1 cellular context compared by ENCODE assay signal in genomic region chr5:95410269-95410668, GRCh38.
TF ChIP-seq lines count a peak whose summit lies in the region.

No MANE protein-coding gene starts in this region.

TF ChIP-seq in HepG2, 621 proteins besides CTCF, POLR2A, EP300 and RAD21 (continued from another document):
- TF ChIP-seq, protein P1, sequence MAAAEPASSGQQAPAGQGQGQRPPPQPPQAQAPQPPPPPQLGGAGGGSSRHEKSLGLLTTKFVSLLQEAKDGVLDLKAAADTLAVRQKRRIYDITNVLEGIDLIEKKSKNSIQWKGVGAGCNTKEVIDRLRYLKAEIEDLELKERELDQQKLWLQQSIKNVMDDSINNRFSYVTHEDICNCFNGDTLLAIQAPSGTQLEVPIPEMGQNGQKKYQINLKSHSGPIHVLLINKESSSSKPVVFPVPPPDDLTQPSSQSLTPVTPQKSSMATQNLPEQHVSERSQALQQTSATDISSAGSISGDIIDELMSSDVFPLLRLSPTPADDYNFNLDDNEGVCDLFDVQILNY (CRISPR knock-in tag; conservative IDR thresholded peaks at IDR 0.05) = no peak
- TF ChIP-seq, protein P2, sequence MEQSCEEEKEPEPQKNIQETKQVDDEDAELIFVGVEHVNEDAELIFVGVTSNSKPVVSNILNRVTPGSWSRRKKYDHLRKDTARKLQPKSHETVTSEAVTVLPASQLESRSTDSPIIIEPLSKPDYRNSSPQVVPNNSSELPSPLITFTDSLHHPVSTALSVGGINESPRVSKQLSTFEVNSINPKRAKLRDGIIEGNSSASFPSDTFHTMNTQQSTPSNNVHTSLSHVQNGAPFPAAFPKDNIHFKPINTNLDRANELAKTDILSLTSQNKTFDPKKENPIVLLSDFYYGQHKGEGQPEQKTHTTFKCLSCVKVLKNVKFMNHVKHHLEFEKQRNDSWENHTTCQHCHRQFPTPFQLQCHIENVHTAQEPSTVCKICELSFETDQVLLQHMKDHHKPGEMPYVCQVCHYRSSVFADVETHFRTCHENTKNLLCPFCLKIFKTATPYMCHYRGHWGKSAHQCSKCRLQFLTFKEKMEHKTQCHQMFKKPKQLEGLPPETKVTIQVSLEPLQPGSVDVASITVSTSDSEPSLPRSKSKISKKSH (CRISPR knock-in tag; IDR thresholded peaks at IDR 0.05; ENCODE audit: borderline replicate concordance) = no peak
- TF ChIP-seq DMAP1 (CRISPR knock-in tag; IDR thresholded peaks at IDR 0.05) (no peak), ZBTB20 (CRISPR knock-in tag; IDR thresholded peaks at IDR 0.05; ENCODE audit: borderline replicate concordance, low read depth) (no peak), ZNF160 (CRISPR knock-in tag; IDR thresholded peaks at IDR 0.05) (no peak), ZNF20 (CRISPR knock-in tag; IDR thresholded peaks at IDR 0.05) (no peak)
